2 cellular contexts compared by ENCODE assay signal in the genomic region with DNA sequence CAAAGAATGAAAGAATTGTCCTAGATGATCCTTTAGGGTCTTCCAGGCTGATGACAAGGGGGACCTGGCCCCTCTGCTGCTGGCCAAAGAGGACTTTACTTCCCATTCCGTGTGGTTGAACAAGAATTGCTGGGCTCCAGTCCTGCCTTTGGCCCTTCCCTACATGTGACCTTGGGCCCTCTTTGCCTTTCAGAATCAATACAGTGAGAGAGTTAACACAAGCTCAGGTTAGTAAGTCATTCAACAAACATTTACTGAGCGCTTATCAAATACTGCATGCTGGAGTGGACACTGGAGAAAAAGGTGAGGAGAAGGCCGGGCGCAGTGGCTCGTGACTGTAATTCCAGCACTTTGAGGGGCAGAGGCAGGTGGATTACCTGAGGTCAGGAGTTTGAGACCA.
TF ChIP-seq lines count a peak whose summit lies in the region.

No MANE protein-coding gene starts in this region.

TF ChIP-seq in IMR-90, 13 proteins besides CTCF, POLR2A, EP300 and RAD21 (continued from another document):
- TF ChIP-seq RFX5 (IDR thresholded peaks at IDR 0.05; ENCODE audit: low read depth, low read length) = no peak
- TF ChIP-seq CEBPB (IDR thresholded peaks at IDR 0.05; ENCODE audit: low read depth, low read length) = no peak
- TF ChIP-seq CHD1 (IDR thresholded peaks at IDR 0.05; ENCODE audit: low read depth, low read length) = no peak
- no peak for TF ChIP-seq FOS (IDR thresholded peaks at IDR 0.05; ENCODE audit: low read depth, low read length)
- TF ChIP-seq NFE2L2 (IDR thresholded peaks at IDR 0.05; ENCODE audit: low read depth, low read length) = no peak
- TF ChIP-seq BHLHE40 (IDR thresholded peaks at IDR 0.05; ENCODE audit: low read depth, low read length) = no peak
- no peak for TF ChIP-seq SMC3 (IDR thresholded peaks at IDR 0.05; ENCODE audit: low read depth, low read length)
- TF ChIP-seq, protein P1, sequence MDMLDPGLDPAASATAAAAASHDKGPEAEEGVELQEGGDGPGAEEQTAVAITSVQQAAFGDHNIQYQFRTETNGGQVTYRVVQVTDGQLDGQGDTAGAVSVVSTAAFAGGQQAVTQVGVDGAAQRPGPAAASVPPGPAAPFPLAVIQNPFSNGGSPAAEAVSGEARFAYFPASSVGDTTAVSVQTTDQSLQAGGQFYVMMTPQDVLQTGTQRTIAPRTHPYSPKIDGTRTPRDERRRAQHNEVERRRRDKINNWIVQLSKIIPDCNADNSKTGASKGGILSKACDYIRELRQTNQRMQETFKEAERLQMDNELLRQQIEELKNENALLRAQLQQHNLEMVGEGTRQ (IDR thresholded peaks at IDR 0.05; ENCODE audit: low read depth, low read length) = no peak
- TF ChIP-seq MXI1 (IDR thresholded peaks at IDR 0.05; ENCODE audit: borderline replicate concordance, low read depth, low read length) = no peak
- TF ChIP-seq, protein P2, sequence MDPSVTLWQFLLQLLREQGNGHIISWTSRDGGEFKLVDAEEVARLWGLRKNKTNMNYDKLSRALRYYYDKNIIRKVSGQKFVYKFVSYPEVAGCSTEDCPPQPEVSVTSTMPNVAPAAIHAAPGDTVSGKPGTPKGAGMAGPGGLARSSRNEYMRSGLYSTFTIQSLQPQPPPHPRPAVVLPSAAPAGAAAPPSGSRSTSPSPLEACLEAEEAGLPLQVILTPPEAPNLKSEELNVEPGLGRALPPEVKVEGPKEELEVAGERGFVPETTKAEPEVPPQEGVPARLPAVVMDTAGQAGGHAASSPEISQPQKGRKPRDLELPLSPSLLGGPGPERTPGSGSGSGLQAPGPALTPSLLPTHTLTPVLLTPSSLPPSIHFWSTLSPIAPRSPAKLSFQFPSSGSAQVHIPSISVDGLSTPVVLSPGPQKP (IDR thresholded peaks at IDR 0.05; ENCODE audit: borderline replicate concordance, low read depth, low read length) = no peak
TF ChIP-seq in IMR-90: peak in this region for 0.

TF ChIP-seq in GM23338, 12 proteins besides CTCF, POLR2A, EP300 and RAD21:
- TF ChIP-seq, protein P3, sequence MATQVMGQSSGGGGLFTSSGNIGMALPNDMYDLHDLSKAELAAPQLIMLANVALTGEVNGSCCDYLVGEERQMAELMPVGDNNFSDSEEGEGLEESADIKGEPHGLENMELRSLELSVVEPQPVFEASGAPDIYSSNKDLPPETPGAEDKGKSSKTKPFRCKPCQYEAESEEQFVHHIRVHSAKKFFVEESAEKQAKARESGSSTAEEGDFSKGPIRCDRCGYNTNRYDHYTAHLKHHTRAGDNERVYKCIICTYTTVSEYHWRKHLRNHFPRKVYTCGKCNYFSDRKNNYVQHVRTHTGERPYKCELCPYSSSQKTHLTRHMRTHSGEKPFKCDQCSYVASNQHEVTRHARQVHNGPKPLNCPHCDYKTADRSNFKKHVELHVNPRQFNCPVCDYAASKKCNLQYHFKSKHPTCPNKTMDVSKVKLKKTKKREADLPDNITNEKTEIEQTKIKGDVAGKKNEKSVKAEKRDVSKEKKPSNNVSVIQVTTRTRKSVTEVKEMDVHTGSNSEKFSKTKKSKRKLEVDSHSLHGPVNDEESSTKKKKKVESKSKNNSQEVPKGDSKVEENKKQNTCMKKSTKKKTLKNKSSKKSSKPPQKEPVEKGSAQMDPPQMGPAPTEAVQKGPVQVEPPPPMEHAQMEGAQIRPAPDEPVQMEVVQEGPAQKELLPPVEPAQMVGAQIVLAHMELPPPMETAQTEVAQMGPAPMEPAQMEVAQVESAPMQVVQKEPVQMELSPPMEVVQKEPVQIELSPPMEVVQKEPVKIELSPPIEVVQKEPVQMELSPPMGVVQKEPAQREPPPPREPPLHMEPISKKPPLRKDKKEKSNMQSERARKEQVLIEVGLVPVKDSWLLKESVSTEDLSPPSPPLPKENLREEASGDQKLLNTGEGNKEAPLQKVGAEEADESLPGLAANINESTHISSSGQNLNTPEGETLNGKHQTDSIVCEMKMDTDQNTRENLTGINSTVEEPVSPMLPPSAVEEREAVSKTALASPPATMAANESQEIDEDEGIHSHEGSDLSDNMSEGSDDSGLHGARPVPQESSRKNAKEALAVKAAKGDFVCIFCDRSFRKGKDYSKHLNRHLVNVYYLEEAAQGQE (IDR thresholded peaks at IDR 0.05; ENCODE audit: unreplicated experiment) = no peak
- TF ChIP-seq EZH2phosphoT487 (IDR thresholded peaks at IDR 0.05; ENCODE audit: unreplicated experiment) = no peak
- no peak for TF ChIP-seq STAT1 (IDR thresholded peaks at IDR 0.05; ENCODE audit: unreplicated experiment)
- TF ChIP-seq JUNB (IDR thresholded peaks at IDR 0.05; ENCODE audit: unreplicated experiment) = no peak
- TF ChIP-seq ZNF331 (CRISPR knock-in tag; IDR thresholded peaks at IDR 0.05; ENCODE audit: low read depth) = no peak
- no peak for TF ChIP-seq ZNF114 (CRISPR knock-in tag; IDR thresholded peaks at IDR 0.05)
- TF ChIP-seq CREB1 (CRISPR knock-in tag; IDR thresholded peaks at IDR 0.05; ENCODE audit: low read depth) = no peak
- TF ChIP-seq POLR2AphosphoS5 (IDR thresholded peaks at IDR 0.05; ENCODE audit: low read depth) = no peak
- TF ChIP-seq NANOG (IDR thresholded peaks at IDR 0.05; ENCODE audit: borderline replicate concordance) = no peak
- TF ChIP-seq, protein P4, sequence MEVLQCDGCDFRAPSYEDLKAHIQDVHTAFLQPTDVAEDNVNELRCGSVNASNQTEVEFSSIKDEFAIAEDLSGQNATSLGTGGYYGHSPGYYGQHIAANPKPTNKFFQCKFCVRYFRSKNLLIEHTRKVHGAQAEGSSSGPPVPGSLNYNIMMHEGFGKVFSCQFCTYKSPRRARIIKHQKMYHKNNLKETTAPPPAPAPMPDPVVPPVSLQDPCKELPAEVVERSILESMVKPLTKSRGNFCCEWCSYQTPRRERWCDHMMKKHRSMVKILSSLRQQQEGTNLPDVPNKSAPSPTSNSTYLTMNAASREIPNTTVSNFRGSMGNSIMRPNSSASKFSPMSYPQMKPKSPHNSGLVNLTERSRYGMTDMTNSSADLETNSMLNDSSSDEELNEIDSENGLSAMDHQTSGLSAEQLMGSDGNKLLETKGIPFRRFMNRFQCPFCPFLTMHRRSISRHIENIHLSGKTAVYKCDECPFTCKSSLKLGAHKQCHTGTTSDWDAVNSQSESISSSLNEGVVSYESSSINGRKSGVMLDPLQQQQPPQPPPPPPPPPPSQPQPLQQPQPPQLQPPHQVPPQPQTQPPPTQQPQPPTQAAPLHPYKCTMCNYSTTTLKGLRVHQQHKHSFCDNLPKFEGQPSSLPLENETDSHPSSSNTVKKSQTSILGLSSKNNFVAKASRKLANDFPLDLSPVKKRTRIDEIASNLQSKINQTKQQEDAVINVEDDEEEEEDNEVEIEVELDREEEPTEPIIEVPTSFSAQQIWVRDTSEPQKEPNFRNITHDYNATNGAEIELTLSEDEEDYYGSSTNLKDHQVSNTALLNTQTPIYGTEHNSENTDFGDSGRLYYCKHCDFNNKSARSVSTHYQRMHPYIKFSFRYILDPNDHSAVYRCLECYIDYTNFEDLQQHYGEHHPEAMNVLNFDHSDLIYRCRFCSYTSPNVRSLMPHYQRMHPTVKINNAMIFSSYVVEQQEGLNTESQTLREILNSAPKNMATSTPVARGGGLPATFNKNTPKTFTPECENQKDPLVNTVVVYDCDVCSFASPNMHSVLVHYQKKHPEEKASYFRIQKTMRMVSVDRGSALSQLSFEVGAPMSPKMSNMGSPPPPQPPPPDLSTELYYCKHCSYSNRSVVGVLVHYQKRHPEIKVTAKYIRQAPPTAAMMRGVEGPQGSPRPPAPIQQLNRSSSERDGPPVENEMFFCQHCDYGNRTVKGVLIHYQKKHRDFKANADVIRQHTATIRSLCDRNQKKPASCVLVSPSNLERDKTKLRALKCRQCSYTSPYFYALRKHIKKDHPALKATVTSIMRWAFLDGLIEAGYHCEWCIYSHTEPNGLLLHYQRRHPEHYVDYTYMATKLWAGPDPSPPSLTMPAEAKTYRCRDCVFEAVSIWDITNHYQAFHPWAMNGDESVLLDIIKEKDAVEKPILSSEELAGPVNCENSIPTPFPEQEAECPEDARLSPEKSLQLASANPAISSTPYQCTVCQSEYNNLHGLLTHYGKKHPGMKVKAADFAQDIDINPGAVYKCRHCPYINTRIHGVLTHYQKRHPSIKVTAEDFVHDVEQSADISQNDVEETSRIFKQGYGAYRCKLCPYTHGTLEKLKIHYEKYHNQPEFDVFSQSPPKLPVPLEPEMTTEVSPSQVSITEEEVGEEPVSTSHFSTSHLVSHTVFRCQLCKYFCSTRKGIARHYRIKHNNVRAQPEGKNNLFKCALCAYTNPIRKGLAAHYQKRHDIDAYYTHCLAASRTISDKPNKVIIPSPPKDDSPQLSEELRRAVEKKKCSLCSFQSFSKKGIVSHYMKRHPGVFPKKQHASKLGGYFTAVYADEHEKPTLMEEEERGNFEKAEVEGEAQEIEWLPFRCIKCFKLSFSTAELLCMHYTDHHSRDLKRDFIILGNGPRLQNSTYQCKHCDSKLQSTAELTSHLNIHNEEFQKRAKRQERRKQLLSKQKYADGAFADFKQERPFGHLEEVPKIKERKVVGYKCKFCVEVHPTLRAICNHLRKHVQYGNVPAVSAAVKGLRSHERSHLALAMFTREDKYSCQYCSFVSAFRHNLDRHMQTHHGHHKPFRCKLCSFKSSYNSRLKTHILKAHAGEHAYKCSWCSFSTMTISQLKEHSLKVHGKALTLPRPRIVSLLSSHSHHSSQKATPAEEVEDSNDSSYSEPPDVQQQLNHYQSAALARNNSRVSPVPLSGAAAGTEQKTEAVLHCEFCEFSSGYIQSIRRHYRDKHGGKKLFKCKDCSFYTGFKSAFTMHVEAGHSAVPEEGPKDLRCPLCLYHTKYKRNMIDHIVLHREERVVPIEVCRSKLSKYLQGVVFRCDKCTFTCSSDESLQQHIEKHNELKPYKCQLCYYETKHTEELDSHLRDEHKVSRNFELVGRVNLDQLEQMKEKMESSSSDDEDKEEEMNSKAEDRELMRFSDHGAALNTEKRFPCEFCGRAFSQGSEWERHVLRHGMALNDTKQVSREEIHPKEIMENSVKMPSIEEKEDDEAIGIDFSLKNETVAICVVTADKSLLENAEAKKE (CRISPR knock-in tag; IDR thresholded peaks at IDR 0.05) = no peak
- TF ChIP-seq, protein P5, sequence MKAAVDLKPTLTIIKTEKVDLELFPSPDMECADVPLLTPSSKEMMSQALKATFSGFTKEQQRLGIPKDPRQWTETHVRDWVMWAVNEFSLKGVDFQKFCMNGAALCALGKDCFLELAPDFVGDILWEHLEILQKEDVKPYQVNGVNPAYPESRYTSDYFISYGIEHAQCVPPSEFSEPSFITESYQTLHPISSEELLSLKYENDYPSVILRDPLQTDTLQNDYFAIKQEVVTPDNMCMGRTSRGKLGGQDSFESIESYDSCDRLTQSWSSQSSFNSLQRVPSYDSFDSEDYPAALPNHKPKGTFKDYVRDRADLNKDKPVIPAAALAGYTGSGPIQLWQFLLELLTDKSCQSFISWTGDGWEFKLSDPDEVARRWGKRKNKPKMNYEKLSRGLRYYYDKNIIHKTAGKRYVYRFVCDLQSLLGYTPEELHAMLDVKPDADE (IDR thresholded peaks at IDR 0.05) = no peak
- no peak for TF ChIP-seq EZH2 (IDR thresholded peaks at IDR 0.05; ENCODE audit: low read depth, unreplicated experiment)
TF ChIP-seq in GM23338: peak in this region for 0.
